24 cellular contexts compared by ENCODE assay signal in genomic region chr7:122719010-122719578, GRCh38. TPM values are rescaled to one million over a fixed set of nuclear protein-coding genes. Genes with fewer than 3 reads are reported as not detected.
"Had no signal": no experiment of that assay in that cellular context is flagged by ENCODE, and none has a peak within 500 bp of the region (broad histone marks: within the 10 kb centered on the region; RNA-seq: fewer than 3 reads in every experiment).

No MANE protein-coding gene starts in this region.

- H3K27ac ChIP-seq: PC-9 had no signal

- H3K4me3 ChIP-seq: PC-9 had no signal

- DNase-seq: activated CD4-positive, alpha-beta memory T cell treated with anti-CD3 and anti-CD28 coated beads, Interleukin-2, amount 10 ng/mL, durations not matched to agents 7 days and 5 days; activated CD4-positive, alpha-beta T cell treated with anti-CD3 and anti-CD28 coated beads, Interleukin-2, amount 10 ng/mL, durations not matched to agents 7 days and 5 days; activated CD4-positive, CD25-positive, alpha-beta regulatory T cell; activated gamma-delta T cell; activated naive CD4-positive, alpha-beta T cell treated with anti-CD3 and anti-CD28 coated beads for 36 hours; activated T-cell treated with anti-CD3 and anti-CD28 coated beads for 4 hours; activated T-cell treated with anti-CD3 and anti-CD28 coated beads, Interleukin-2, amount 50 U/mL, for 48 hours; amygdala; NCI-H1048; NCI-H1694; NCI-H2029; NCI-H345; NCI-H510A; NCI-H526 treated with DMSO at 0.1 percent for 48 hours; NCI-H82; PC-9; SIG-M5; T-helper 17 cell; T-helper 9 cell had no signal

- ATAC-seq: activated T-helper 17 cell treated with anti-CD3 and anti-CD28 coated beads, Interleukin-2, amount 50 U/mL, for 72 hours; T-helper 17 cell had no signal

RNA-seq across cellular contexts. Expression of gene RNF148, which starts 16.4 kb away (rescaled TPM):
- total RNA-seq: activated CD4-positive, alpha-beta memory T cell treated with anti-CD3 and anti-CD28 coated beads, Interleukin-2, amount 10 ng/mL, durations not matched to agents 7 days and 5 days; activated CD4-positive, alpha-beta T cell treated with anti-CD3 and anti-CD28 coated beads, Interleukin-2, amount 10 ng/mL, durations not matched to agents 7 days and 5 days; activated CD8-positive, alpha-beta memory T cell treated with anti-CD3 and anti-CD28 coated beads for 36 hours; activated naive CD4-positive, alpha-beta T cell treated with anti-CD3 and anti-CD28 coated beads for 36 hours; activated T-helper 17 cell treated with anti-CD3 and anti-CD28 coated beads, Interleukin-2, amount 50 U/mL, for 72 hours; LHCN-M2; M059J; RPMI7951; T-helper 17 cell had no signal

RNA-seq across cellular contexts. Expression of gene RNF133, which starts 20.2 kb away (rescaled TPM):
- total RNA-seq: activated CD4-positive, alpha-beta memory T cell treated with anti-CD3 and anti-CD28 coated beads, Interleukin-2, amount 10 ng/mL, durations not matched to agents 7 days and 5 days; activated CD4-positive, alpha-beta T cell treated with anti-CD3 and anti-CD28 coated beads, Interleukin-2, amount 10 ng/mL, durations not matched to agents 7 days and 5 days; activated CD8-positive, alpha-beta memory T cell treated with anti-CD3 and anti-CD28 coated beads for 36 hours; activated naive CD4-positive, alpha-beta T cell treated with anti-CD3 and anti-CD28 coated beads for 36 hours; activated T-helper 17 cell treated with anti-CD3 and anti-CD28 coated beads, Interleukin-2, amount 50 U/mL, for 72 hours; LHCN-M2; RPMI7951; T-helper 17 cell had no signal
